ENCODE assay signal across 33 cellular contexts in genomic region chr5:115363879-115364278, GRCh38.
"Had no signal": no experiment of that assay in that cellular context is flagged by ENCODE, and none has a peak within 500 bp of the region (broad histone marks: within the 10 kb centered on the region; RNA-seq: fewer than 3 reads in every experiment).

No MANE protein-coding gene starts in this region.

- H3K27ac ChIP-seq: adrenal gland, cardiac muscle cell, VCaP had no signal

- H3K27me3 ChIP-seq: adrenal gland, cardiac muscle cell had no signal

- ATAC-seq: activated CD8-positive, alpha-beta T cell treated with anti-CD3 and anti-CD28 coated beads for 36 hours; activated naive CD4-positive, alpha-beta T cell treated with anti-CD3 and anti-CD28 coated beads, Interleukin-2, amount 50 U/mL, for 72 hours; activated T-cell treated with anti-CD3 and anti-CD28 coated beads, Interleukin-2, amount 50 U/mL, for 4 hours; activated T-cell treated with anti-CD3 and anti-CD28 coated beads, Interleukin-2, amount 50 U/mL, for 72 hours; activated T-helper 17 cell treated with anti-CD3 and anti-CD28 coated beads, Interleukin-2, amount 50 U/mL, for 72 hours had no signal

- H3K9me3 ChIP-seq: adrenal gland had no signal

- DNase-seq: activated B cell treated with CpG ODN at 0.5 μM for 24 hours; activated CD4-positive, alpha-beta memory T cell treated with anti-CD3 and anti-CD28 coated beads for 36 hours; activated CD4-positive, alpha-beta T cell treated with anti-CD3 and anti-CD28 coated beads for 4 hours; activated CD4-positive, alpha-beta T cell treated with anti-CD3 and anti-CD28 coated beads, Interleukin-2, amount 10 ng/mL, durations not matched to agents 24 days and 14 days; activated CD4-positive, alpha-beta T cell treated with anti-CD3 and anti-CD28 coated beads, Interleukin-2, amount 50 U/mL, for 1 hour; activated CD4-positive, alpha-beta T cell treated with anti-CD3 and anti-CD28 coated beads, Interleukin-2, amount 50 U/mL, for 4 hours; activated CD4-positive, CD25-positive, alpha-beta regulatory T cell treated with anti-CD3 and anti-CD28 coated beads, Interleukin-2, amount 50 U/mL, for 72 hours; activated CD8-positive, alpha-beta memory T cell treated with anti-CD3 and anti-CD28 coated beads, Interleukin-2, amount 50 U/mL, for 4 hours; activated CD8-positive, alpha-beta T cell treated with anti-CD3 and anti-CD28 coated beads for 36 hours; activated effector memory CD4-positive, alpha-beta T cell treated with anti-CD3 and anti-CD28 coated beads, Interleukin-2, amount 50 U/mL, for 16 hours; activated gamma-delta T cell treated with Interleukin-2 at 50 U/mL for 16 hours; activated naive CD4-positive, alpha-beta T cell; activated naive CD4-positive, alpha-beta T cell treated with anti-CD3 and anti-CD28 coated beads for 36 hours; activated naive CD4-positive, alpha-beta T cell treated with anti-CD3 and anti-CD28 coated beads, Interleukin-2, amount 50 U/mL, for 16 hours; activated naive CD8-positive, alpha-beta T cell treated with anti-CD3 and anti-CD28 coated beads for 36 hours; activated T-cell treated with anti-CD3 and anti-CD28 coated beads for 4 hours; activated T-cell treated with anti-CD3 and anti-CD28 coated beads, Interleukin-2, amount 50 U/mL, for 1 hour; activated T-cell treated with anti-CD3 and anti-CD28 coated beads, Interleukin-2, amount 50 U/mL, for 4 hours; activated T-cell treated with anti-CD3 and anti-CD28 coated beads, Interleukin-2, amount 50 U/mL, for 72 hours; adrenal gland; amniotic stem cell; aorta; caudate nucleus; cerebellar nuclear complex; T-helper 2 cell; T-helper 9 cell had no signal

- FAIRE-seq: astrocyte, bronchial epithelial cell, TTC549 had no signal

- H3K36me3 ChIP-seq: adrenal gland, cardiac muscle cell had no signal

- H3K4me1 ChIP-seq: adrenal gland had no signal

- H3K4me3 ChIP-seq: adrenal gland, cardiac muscle cell had no signal
